Comparison of ENCODE assay signal across 26 cellular contexts in genomic region chr3:22117091-22117490, GRCh38.
"Had no signal": no experiment of that assay in that cellular context is flagged by ENCODE, and none has a peak within 500 bp of the region (broad histone marks: within the 10 kb centered on the region; RNA-seq: fewer than 3 reads in every experiment).

No MANE protein-coding gene starts in this region.

- ATAC-seq: foreskin keratinocyte; gastroesophageal sphincter; left ventricle myocardium superior; lower lobe of right lung; natural killer cell; right cardiac atrium; stimulated activated naive CD8-positive, alpha-beta T cell treated with anti-CD3 and anti-CD28 coated beads, Interleukin-15, amount 100 ng/mL, for 72 hours; upper lobe of right lung had no signal

- H3K27me3 Mint-ChIP-seq: stimulated activated naive CD8-positive, alpha-beta T cell treated with anti-CD3 and anti-CD28 coated beads, Interleukin-15, amount 100 ng/mL, for 72 hours had no signal

- H3K9me3 ChIP-seq: gastroesophageal sphincter, lower lobe of right lung, ovary, psoas muscle, sigmoid colon, suprapubic skin, transverse colon, upper lobe of right lung, uterus had no signal

- H3K4me3 Mint-ChIP-seq: immature natural killer cell; natural killer cell; stimulated activated naive CD8-positive, alpha-beta T cell treated with anti-CD3 and anti-CD28 coated beads, Interleukin-15, amount 100 ng/mL, for 72 hours had no signal

- H3K27me3 ChIP-seq: dorsolateral prefrontal cortex, foreskin keratinocyte, gastroesophageal sphincter, ovary, sigmoid colon, suprapubic skin, transverse colon, upper lobe of right lung, uterus had no signal

- H3K27ac Mint-ChIP-seq: immature natural killer cell; natural killer cell; stimulated activated naive CD8-positive, alpha-beta T cell treated with anti-CD3 and anti-CD28 coated beads, Interleukin-15, amount 100 ng/mL, for 72 hours had no signal

- DNase-seq: cerebellar nuclear complex; dorsolateral prefrontal cortex; effector CD4-positive, alpha-beta T cell; hypothalamus; immature natural killer cell; left ventricle myocardium superior; lower lobe of right lung; natural killer cell; occipital lobe; ovary; posterior cingulate gyrus; psoas muscle; right cardiac atrium; sigmoid colon; stimulated activated CD4-positive, alpha-beta T cell treated with anti-CD3 and anti-CD28 coated beads, Interleukin-12 subunit alpha, Interleukin-12 subunit beta, amount 100 ng/mL, for 4 hours; stimulated activated CD4-positive, alpha-beta T cell treated with anti-CD3 and anti-CD28 coated beads, Interleukin-1b, Interleukin-23, amount 100 ng/mL, for 48 hours; stimulated activated CD4-positive, alpha-beta T cell treated with anti-CD3 and anti-CD28 coated beads, Interleukin-4, amount 100 ng/mL, for 1 hour; stimulated activated CD8-positive, alpha-beta memory T cell treated with anti-CD3 and anti-CD28 coated beads, Interleukin-4, amount 100 ng/mL, for 48 hours; stimulated activated naive CD4-positive, alpha-beta T cell; stimulated activated naive CD8-positive, alpha-beta T cell treated with anti-CD3 and anti-CD28 coated beads, Interleukin-15, amount 100 ng/mL, for 72 hours; transverse colon; upper lobe of right lung; uterus had no signal

- H3K4me1 ChIP-seq: foreskin keratinocyte, gastroesophageal sphincter, lower lobe of right lung, sigmoid colon, suprapubic skin, transverse colon, upper lobe of right lung, uterus had no signal

- H3K4me3 ChIP-seq: dorsolateral prefrontal cortex, gastroesophageal sphincter, lower lobe of right lung, ovary, psoas muscle, sigmoid colon, suprapubic skin, transverse colon, upper lobe of right lung, uterus had no signal

- H3K36me3 Mint-ChIP-seq: immature natural killer cell, natural killer cell had no signal

- H3K9me3 Mint-ChIP-seq: stimulated activated naive CD8-positive, alpha-beta T cell treated with anti-CD3 and anti-CD28 coated beads, Interleukin-15, amount 100 ng/mL, for 72 hours had no signal

- H3K36me3 ChIP-seq: gastroesophageal sphincter, lower lobe of right lung, ovary, sigmoid colon, suprapubic skin, transverse colon, upper lobe of right lung, uterus had no signal

- H3K27ac ChIP-seq: dorsolateral prefrontal cortex, foreskin keratinocyte, gastroesophageal sphincter, lower lobe of right lung, ovary, psoas muscle, sigmoid colon, suprapubic skin, transverse colon, upper lobe of right lung, uterus had no signal

- H3K4me1 Mint-ChIP-seq: immature natural killer cell; natural killer cell; stimulated activated naive CD8-positive, alpha-beta T cell treated with anti-CD3 and anti-CD28 coated beads, Interleukin-15, amount 100 ng/mL, for 72 hours had no signal
